ENCODE assay signal across 10 cellular contexts in genomic region chr4:7193040-7193958, GRCh38. TPM values are rescaled to one million over a fixed set of nuclear protein-coding genes. Genes with fewer than 3 reads are reported as not detected.
A peak's percentile ranks its signal among the peaks of the same experiment; 100 is the strongest.
DNase-seq lines count a peak whose midpoint lies in the region; ATAC-seq and TF ChIP-seq lines count a peak whose summit lies in the region.
"Had no signal": no experiment of that assay in that cellular context is flagged by ENCODE, and none has a peak within 500 bp of the region (broad histone marks: within the 10 kb centered on the region; RNA-seq: fewer than 3 reads in every experiment).

No MANE protein-coding gene starts in this region.

- H3K4me1 ChIP-seq in ACC112 (ENCODE audit: control insufficient read depth, insufficient read depth, low read length, unreplicated experiment) = peaks cover 9% of the 10 kb centered on the region
- H3K4me1 ChIP-seq in esophagus muscularis mucosa = peaks cover 15 to 69% (median 57%) of the 10 kb centered on the region in 4 donors
- no peaks in the 10 kb centered on the region for H3K4me1 ChIP-seq in adrenal gland (replicated peaks in 1 of 2)

- H2AFZ ChIP-seq in ACC112 (ENCODE audit: low read length, unreplicated experiment) = peak overlapping the region; percentile 41
- no peak overlapping the region for H2AFZ ChIP-seq in neural cell (ENCODE audit: low read depth, low read length)

- H3K9me3 ChIP-seq in esophagus muscularis mucosa (no peaks in the 10 kb centered on the region), neural cell (ENCODE audit: low read length) (no peaks in the 10 kb centered on the region), adrenal gland (replicated peaks in 1 of 3) (no peaks in the 10 kb centered on the region)

- H3K9me2 ChIP-seq in neural cell (ENCODE audit: insufficient read depth, low read length) = no peaks in the 10 kb centered on the region

- H3F3A ChIP-seq in neural cell (ENCODE audit: insufficient read depth, low read length, poor library complexity, severe bottlenecking) = no peaks in the 10 kb centered on the region

- WGBS in esophagus muscularis mucosa = 0% methylated on average over 2 of the region's 60 CpGs
- WGBS in adrenal gland, 4 donors = 3 to 22% (median 4%) methylated on average over 13 to 60 of the region's 60 CpGs

- intact Hi-C loops in esophagus muscularis mucosa (cut with DNase I) = loop anchor here (2.0 to 10.0 kb wide), 3 partner anchors 144 to 526 kb away; no protein-coding TSS in a partner anchor
- intact Hi-C loops in adrenal gland (cut with DNase I) = loop anchor here (5.0 kb wide), 4 partner anchors 104 to 529 kb away; no protein-coding TSS in a partner anchor

- H3K4me3 ChIP-seq in ACC112 (ENCODE audit: low read depth, low read length) = peak overlapping the region; percentile 82
- H3K4me3 ChIP-seq in esophagus muscularis mucosa = peak overlapping the region; percentile 60 to 66 (median 62)
- peak overlapping the region; percentile 71 for H3K4me3 ChIP-seq in neural cell (ENCODE audit: low read length)
- peak overlapping the region in 1 of 4 donors; percentile 52 for H3K4me3 ChIP-seq in adrenal gland
- H3K4me3 ChIP-seq: SK-N-MC had no signal

- TF ChIP-seq POLR2A in esophagus muscularis mucosa (IDR thresholded peaks at IDR 0.05; ENCODE audit: low read depth) = no peak
- TF ChIP-seq POLR2A in adrenal gland (IDR thresholded peaks at IDR 0.05) = no peak

- no peak overlapping the region for H3K27ac ChIP-seq in ACC112 (ENCODE audit: low read depth, low read length)
- H3K27ac ChIP-seq in esophagus muscularis mucosa (replicated peaks in 1 of 4) = peak overlapping the region; percentile 19 to 48 (median 31)
- H3K27ac ChIP-seq in neural cell (ENCODE audit: low read length) = no peak overlapping the region
- H3K27ac ChIP-seq in adrenal gland = no peak overlapping the region
- H3K27ac ChIP-seq: SK-N-MC had no signal

- H3K36me3 ChIP-seq in ACC112 (ENCODE audit: insufficient read depth, low read length) = no peaks in the 10 kb centered on the region
- H3K36me3 ChIP-seq in esophagus muscularis mucosa = no peaks in the 10 kb centered on the region
- no peaks in the 10 kb centered on the region for H3K36me3 ChIP-seq in neural cell (ENCODE audit: insufficient read depth, low read length)
- no peaks in the 10 kb centered on the region for H3K36me3 ChIP-seq in adrenal gland (replicated peaks in 1 of 2)

- TF ChIP-seq CTCF in esophagus muscularis mucosa (IDR thresholded peaks at IDR 0.05) (no peak), neural cell (IDR thresholded peaks at IDR 0.05; ENCODE audit: poor library complexity, severe bottlenecking) (no peak), adrenal gland (IDR thresholded peaks at IDR 0.05) (no peak)

- DNase-seq in NCI-H1092 treated with DMSO at 0.1 percent for 48 hours (lab: John Stamatoyannopoulos, UW) (peak; percentile 18), esophagus muscularis mucosa (ENCODE audit: extremely low spot score) (no peak), adrenal gland (no peak), NCI-H510A treated with DMSO at 0.1 percent for 48 hours (lab: John Stamatoyannopoulos, UW) (no peak)
- no peak for DNase-seq in central memory CD4-positive, alpha-beta T cell

- no peaks in the 10 kb centered on the region for H3K79me2 ChIP-seq in ACC112 (ENCODE audit: control insufficient read depth, insufficient read depth, low read length, unreplicated experiment)
- peaks cover 4% of the 10 kb centered on the region for H3K79me2 ChIP-seq in neural cell (replicated peaks; ENCODE audit: insufficient read depth, low read length)

- TF ChIP-seq EP300 in esophagus muscularis mucosa (IDR thresholded peaks at IDR 0.05) (no peak), neural cell (conservative IDR thresholded peaks at IDR 0.05; ENCODE audit: poor library complexity, severe bottlenecking) (no peak)

- no peaks in the 10 kb centered on the region for H4K20me1 ChIP-seq in neural cell (ENCODE audit: insufficient read depth)

- ATAC-seq in GM18907 (IDR thresholded peaks at IDR 0.05; ENCODE audit: unreplicated experiment) = no peak

- peak overlapping the region; percentile 46 for H3K9ac ChIP-seq in neural cell (ENCODE audit: low read length)

- peak overlapping the region; percentile 84 for H3K4me2 ChIP-seq in neural cell (ENCODE audit: low read length)

- H3K27me3 ChIP-seq in ACC112 (ENCODE audit: insufficient read depth, low read length) (peaks cover 43% of the 10 kb centered on the region), esophagus muscularis mucosa (peaks cover 0 to 26% (median 2%) of the 10 kb centered on the region in 4 donors), neural cell (ENCODE audit: insufficient read depth, low read depth, low read length) (peaks cover 20% of the 10 kb centered on the region), adrenal gland (peaks cover 23% of the 10 kb centered on the region)

- TF ChIP-seq RAD21 in neural cell (conservative IDR thresholded peaks at IDR 0.05) = no peak

TF ChIP-seq in neural cell, 6 proteins besides CTCF, POLR2A, EP300 and RAD21:
- TF ChIP-seq POLR2AphosphoS5 (IDR thresholded peaks at IDR 0.05) (no peak), SMC3 (conservative IDR thresholded peaks at IDR 0.05; ENCODE audit: poor library complexity) (no peak), TAF1 (IDR thresholded peaks at IDR 0.05; ENCODE audit: low read depth) (no peak), EZH2 (IDR thresholded peaks at IDR 0.05; ENCODE audit: borderline replicate concordance, insufficient read depth, low read length, poor library complexity, severe bottlenecking) (no peak), MXI1 (conservative IDR thresholded peaks at IDR 0.05; ENCODE audit: poor library complexity, severe bottlenecking) (no peak), REST (IDR thresholded peaks at IDR 0.05; ENCODE audit: borderline replicate concordance) (no peak)

RNA-seq across cellular contexts. Expression of gene SORCS2, which starts 1.0 kb away (rescaled TPM):
- total RNA-seq in esophagus muscularis mucosa = 10 to 100 TPM in 1 of 4 donors, 1 to 10 TPM in 3; 3.3 to 10.1 (median 4.3) TPM
- polyA plus RNA-seq in neural cell = 1.0 and 2.6 TPM in 2 replicates
- 3.9 and 4.1 TPM in 2 replicates for polyA minus RNA-seq in neural cell
- total RNA-seq in adrenal gland = 10 to 100 TPM in 1 of 8 donors, 1 to 10 TPM in 7; 1.1 to 15.5 (median 1.9) TPM
- polyA plus RNA-seq in adrenal gland = 1 to 10 TPM in 2 of 3 donors, under 1 TPM in 1; 0.67 to 1.3 (median 1.3) TPM
- total RNA-seq: G401 had no signal

Comparison
In these comparisons a context has a peak if more than half of its experiments do, and no peak if none do; other contexts are left out.
1. H3K27ac ChIP-seq: peak in esophagus muscularis mucosa (4 of 4); none in ACC112 (single experiment), neural cell (single experiment) and adrenal gland (0 of 5).